ENCODE assay signal across 19 cellular contexts in genomic region chr10:43692051-43692825, GRCh38. TPM values are rescaled to one million over a fixed set of nuclear protein-coding genes. Genes with fewer than 3 reads are reported as not detected.
A peak's percentile ranks its signal among the peaks of the same experiment; 100 is the strongest.
DNase-seq lines count a peak whose midpoint lies in the region; ATAC-seq and TF ChIP-seq lines count a peak whose summit lies in the region.
"Had no signal": no experiment of that assay in that cellular context is flagged by ENCODE, and none has a peak within 500 bp of the region (broad histone marks: within the 10 kb centered on the region; RNA-seq: fewer than 3 reads in every experiment).

No MANE protein-coding gene starts in this region.

- peaks cover 11% of the 10 kb centered on the region for H3K27me3 Mint-ChIP-seq in MCF 10A (ENCODE audit: insufficient read depth, unreplicated experiment)

- intact Hi-C loops in MCF 10A (cut with micrococcal nuclease) (no loop called here), breast epithelium (cut with DNase I; ENCODE audit: low total_unique reads) (no loop called here), spleen (cut with DNase I; ENCODE audit: low total_unique reads) (no loop called here)

- no peak for TF ChIP-seq POLR2A in breast epithelium (IDR thresholded peaks at IDR 0.05)
- TF ChIP-seq POLR2A in spleen (IDR thresholded peaks at IDR 0.05): no peak

- TF ChIP-seq CTCF in MCF 10A (IDR thresholded peaks at IDR 0.05; ENCODE audit: unreplicated experiment) (no peak), breast epithelium (IDR thresholded peaks at IDR 0.05) (no peak), fibroblast of the aortic adventitia (IDR thresholded peaks at IDR 0.05; ENCODE audit: insufficient read depth, low read length) (no peak), spleen (IDR thresholded peaks at IDR 0.05 in 8 of 11, conservative IDR thresholded peaks at IDR 0.05 in 3 of 11) (no peak)

- 77 to 90% (median 81%) methylated on average over 10 of the region's 10 CpGs for whole genome bisulfite sequencing in spleen, 5 donors

- H3K4me1 Mint-ChIP-seq in MCF 10A (ENCODE audit: insufficient read depth, unreplicated experiment): peaks cover 16% of the 10 kb centered on the region

- no TSS peak for BruUV-seq in MCF 10A (replicated peaks; lab: Mats Ljungman, UMichigan)

- H3K27ac ChIP-seq in breast epithelium (peak overlapping the region in 1 of 2 donors; percentile 61), spleen (no peak overlapping the region)
- H3K27ac ChIP-seq: pancreas had no signal

- ATAC-seq in GM18870 (IDR thresholded peaks at IDR 0.05; ENCODE audit: unreplicated experiment): no peak
- ATAC-seq: pancreas had no signal

- H3K9me3 ChIP-seq in breast epithelium (no peaks in the 10 kb centered on the region), adipocyte (ENCODE audit: control insufficient read depth, low read length) (no peaks in the 10 kb centered on the region), spleen (no peaks in the 10 kb centered on the region)
- H3K9me3 ChIP-seq: pancreas, thoracic aorta had no signal

- H3K27me3 ChIP-seq in breast epithelium (no peaks in the 10 kb centered on the region), adipocyte (replicated peaks; ENCODE audit: control insufficient read depth, insufficient read depth, low read length) (peaks cover 2% of the 10 kb centered on the region), spleen (replicated peaks in 1 of 7) (peaks cover 0 to 44% (median 4%) of the 10 kb centered on the region in 7 donors)
- H3K27me3 ChIP-seq: pancreas had no signal

- H3K4me3 ChIP-seq in breast epithelium: no peak overlapping the region
- peak overlapping the region; percentile 62 for H3K4me3 ChIP-seq in adipocyte (ENCODE audit: low read length)
- H3K4me3 ChIP-seq in fibroblast of the aortic adventitia (ENCODE audit: low read depth, low read length): no peak overlapping the region
- H3K4me3 ChIP-seq in spleen: no peak overlapping the region
- H3K4me3 ChIP-seq: pancreas, thoracic aorta had no signal

- H3K4me3 Mint-ChIP-seq in MCF 10A (ENCODE audit: unreplicated experiment): no peak overlapping the region
- H3K4me3 Mint-ChIP-seq: activated CD4-positive, alpha-beta T cell treated with anti-CD3 and anti-CD28 coated beads, Interleukin-2, amount 10 ng/mL, durations not matched to agents 24 days and 14 days had no signal

- CTCF ChIA-PET in MCF 10A (lab: Yijun Ruan, JAX): no interaction called here

- H3K9me3 Mint-ChIP-seq in MCF 10A (ENCODE audit: unreplicated experiment): peaks cover 6% of the 10 kb centered on the region
- H3K9me3 Mint-ChIP-seq: activated CD4-positive, alpha-beta T cell treated with anti-CD3 and anti-CD28 coated beads, Interleukin-2, amount 10 ng/mL, durations not matched to agents 24 days and 14 days had no signal

- peak overlapping the region; percentile 53 for H3K9ac ChIP-seq in adipocyte (ENCODE audit: low read length)

- no peaks in the 10 kb centered on the region for H3K36me3 ChIP-seq in breast epithelium
- H3K36me3 ChIP-seq in adipocyte (ENCODE audit: control insufficient read depth, insufficient read depth, low read length, severe bottlenecking): no peaks in the 10 kb centered on the region
- H3K36me3 ChIP-seq in spleen: no peaks in the 10 kb centered on the region
- H3K36me3 ChIP-seq: pancreas, thoracic aorta had no signal

- peak; percentile 68 for DNase-seq in MCF 10A (ENCODE audit: unreplicated experiment)
- DNase-seq in breast epithelium (ENCODE audit: low spot score in 2 of 2): no peak
- DNase-seq in adipocyte (ENCODE audit: low read depth): peak; percentile 79
- peak; percentile 92 for DNase-seq in fibroblast of the aortic adventitia (ENCODE audit: low read depth)
- peak; percentile 54 for DNase-seq in spleen
- no peak for DNase-seq in stimulated activated CD4-positive, alpha-beta T cell treated with anti-CD3 and anti-CD28 coated beads, Interleukin-12 subunit alpha, Interleukin-12 subunit beta, amount 100 ng/mL, for 4 hours
- DNase-seq in DMS153 treated with DMSO at 0.1 percent for 48 hours (lab: John Stamatoyannopoulos, UW; ENCODE audit: unreplicated experiment): no peak
- DNase-seq: activated CD4-positive, alpha-beta T cell treated with anti-CD3 and anti-CD28 coated beads, Interleukin-2, amount 10 ng/mL, durations not matched to agents 24 days and 14 days; activated gamma-delta T cell; amniotic stem cell; CD4-positive, CD25-positive, alpha-beta regulatory T cell; DMS79 treated with DMSO at 0.1 percent for 48 hours; GOT3; NCI-H2029; NCI-H510A; pancreas; small intestine had no signal

- H3K36me3 Mint-ChIP-seq in MCF 10A (ENCODE audit: insufficient read depth, unreplicated experiment): no peaks in the 10 kb centered on the region
- H3K36me3 Mint-ChIP-seq: CD4-positive, CD25-positive, alpha-beta regulatory T cell had no signal

- H3K4me1 ChIP-seq in breast epithelium: no peaks in the 10 kb centered on the region
- H3K4me1 ChIP-seq in adipocyte (ENCODE audit: control insufficient read depth, insufficient read depth, low read length): peaks cover 24% of the 10 kb centered on the region
- H3K4me1 ChIP-seq in spleen: peaks cover 3 to 30% (median 21%) of the 10 kb centered on the region in 6 donors

- no peak overlapping the region for H3K27ac Mint-ChIP-seq in MCF 10A (ENCODE audit: low read depth, unreplicated experiment)
- H3K27ac Mint-ChIP-seq: activated CD4-positive, alpha-beta T cell treated with anti-CD3 and anti-CD28 coated beads, Interleukin-2, amount 10 ng/mL, durations not matched to agents 24 days and 14 days; CD4-positive, CD25-positive, alpha-beta regulatory T cell had no signal

- POLR2A ChIA-PET in MCF 10A (lab: Yijun Ruan, JAX): no interaction called here

RNA-seq across cellular contexts. Expression of gene ZNF32, which starts 43.6 kb away (rescaled TPM):
- total RNA-seq in MCF 10A (2022) (13.0 and 16.3 TPM in 2 replicates), breast epithelium (10 to 100 TPM; 53.1 to 74.3 (median 54.4) TPM), fibroblast of the aortic adventitia (ENCODE audit: low replicate concordance) (40.2 and 65.3 TPM in 2 replicates), spleen (10 to 100 TPM; 26.3 to 42.4 (median 29.7) TPM)
- 10 to 100 TPM; 60.9 to 68.8 (median 63.6) TPM for polyA plus RNA-seq in spleen

Comparison
In these comparisons a context has a peak if more than half of its experiments do, and no peak if none do; other contexts are left out.
1. DNase-seq: peak in MCF 10A (single experiment), adipocyte (single experiment), fibroblast of the aortic adventitia (single experiment) and spleen (single experiment); none in breast epithelium (0 of 2), stimulated activated CD4-positive, alpha-beta T cell treated with anti-CD3 and anti-CD28 coated beads, Interleukin-12 subunit alpha, Interleukin-12 subunit beta, amount 100 ng/mL, for 4 hours (single experiment) and DMS153 treated with DMSO at 0.1 percent for 48 hours (single experiment).